In the genomic region with DNA sequence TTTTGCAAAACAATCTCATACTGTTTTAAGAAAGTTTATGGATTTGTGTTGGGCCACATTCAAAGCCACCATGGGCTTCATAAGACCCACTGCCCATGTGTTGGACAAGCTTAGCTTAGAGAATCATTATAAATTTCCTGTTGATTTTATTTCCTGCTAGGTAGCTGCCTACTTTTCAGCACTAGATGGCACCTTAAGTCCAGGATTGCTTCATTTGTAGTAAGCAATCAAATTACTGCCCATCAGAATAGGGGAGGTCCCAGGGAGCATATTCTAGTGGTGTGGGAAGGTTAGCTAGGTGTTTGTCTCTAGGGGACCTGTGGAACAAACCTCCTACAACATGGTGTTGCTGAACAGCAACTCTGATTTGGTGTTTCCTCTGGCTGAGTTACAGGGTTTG, we compare ENCODE assay signal across 10 cellular contexts. TPM values are rescaled to one million over a fixed set of nuclear protein-coding genes. Genes with fewer than 3 reads are reported as not detected.
DNase-seq lines count a peak whose midpoint lies in the region; TF ChIP-seq lines count a peak whose summit lies in the region.
"Had no signal": no experiment of that assay in that cellular context is flagged by ENCODE, and none has a peak within 500 bp of the region (broad histone marks: within the 10 kb centered on the region; RNA-seq: fewer than 3 reads in every experiment).

No MANE protein-coding gene starts in this region.

- no peaks in the 10 kb centered on the region for H3K4me1 ChIP-seq in Caco-2
- no peaks in the 10 kb centered on the region for H3K4me1 ChIP-seq in KMS-11 (ENCODE audit: low read depth, poor library complexity, severe bottlenecking)

- peak in 1 of 2 experiments; percentile 24 for DNase-seq in Caco-2
- DNase-seq in RWPE1 (ENCODE audit: low spot score), result peak; percentile 42
- DNase-seq in iris pigment epithelial cell (ENCODE audit: low read depth), result peak; percentile 49
- no peak for DNase-seq in activated effector memory CD4-positive, alpha-beta T cell treated with Interleukin-2 at 50 U/mL for 16 hours
- no peak for DNase-seq in DMS153 (lab: John Stamatoyannopoulos, UW)
- no peak for DNase-seq in cardiac septum (ENCODE audit: low spot score)
- DNase-seq in cerebellar nuclear complex (lab: John Stamatoyannopoulos, UW), result no peak
- DNase-seq: NCI-H1048 had no signal

- H3K27ac ChIP-seq in KMS-11, result no peak overlapping the region
- no peak overlapping the region for H3K27ac ChIP-seq in RWPE1

- no peaks in the 10 kb centered on the region for H3K36me3 ChIP-seq in Caco-2 (ENCODE audit: control insufficient read depth, insufficient read depth, low read length)
- H3K36me3 ChIP-seq in KMS-11 (ENCODE audit: insufficient read depth), result no peaks in the 10 kb centered on the region

- no peak overlapping the region for H3K4me2 ChIP-seq in KMS-11

- peaks cover 3% of the 10 kb centered on the region; the same call in 1 of the 2 replicates for H3K9me3 ChIP-seq in Caco-2

- H4K20me1 ChIP-seq in KMS-11 (ENCODE audit: insufficient read depth), result no peaks in the 10 kb centered on the region

- intact Hi-C loops in Caco-2 (cut with micrococcal nuclease; ENCODE audit: unreplicated experiment), result loop anchor here (1.0 to 2.0 kb wide), 2 partner anchors 88 to 112 kb away; no protein-coding TSS in a partner anchor
- intact Hi-C loops in cardiac septum (cut with DNase I), result no loop called here

- no peaks in the 10 kb centered on the region for H3K79me2 ChIP-seq in KMS-11 (ENCODE audit: insufficient read depth, low read depth)

- H2AFZ ChIP-seq in KMS-11 (ENCODE audit: low read depth), result no peak overlapping the region

- peaks cover 7% of the 10 kb centered on the region for H3K9me3 Mint-ChIP-seq in Caco-2 (ENCODE audit: unreplicated experiment)

- POLR2A ChIA-PET in Caco-2 (lab: Charles Lee) (no interaction called here), RWPE1 (lab: Yijun Ruan, JAX; ENCODE audit: low non-redundant PET) (no interaction called here)

- H3K27me3 Mint-ChIP-seq in Caco-2 (ENCODE audit: insufficient read depth, unreplicated experiment), result peaks cover 18% of the 10 kb centered on the region

- no peaks in the 10 kb centered on the region for H3K4me1 Mint-ChIP-seq in Caco-2 (ENCODE audit: low read depth, unreplicated experiment)
- H3K4me1 Mint-ChIP-seq: central memory CD8-positive, alpha-beta T cell had no signal

- H3K4me3 Mint-ChIP-seq in Caco-2 (ENCODE audit: unreplicated experiment), result no peak overlapping the region
- H3K4me3 Mint-ChIP-seq: central memory CD8-positive, alpha-beta T cell had no signal

- TF ChIP-seq CTCF in Caco-2 (IDR thresholded peaks at IDR 0.05; ENCODE audit: insufficient read depth in 1 of 2, low read depth in 1 of 2, low read length in 1 of 2, severe bottlenecking in 1 of 2, unreplicated experiment in 1 of 2), result peak; percentile 6 to 23
- TF ChIP-seq CTCF in KMS-11 (conservative IDR thresholded peaks at IDR 0.05; ENCODE audit: low read depth, low read length), result peak; percentile 45
- TF ChIP-seq CTCF in RWPE1 (conservative IDR thresholded peaks at IDR 0.05; ENCODE audit: low read depth), result peak; percentile 52

- CTCF ChIA-PET in Caco-2 (lab: Charles Lee) (interaction anchor here (0.5 to 1.7 kb wide), 4 partner anchors 33 to 114 kb away, joined by 3 to 6 read pairs (median 4); no protein-coding TSS in a partner anchor), RWPE1 (lab: Yijun Ruan, JAX) (interaction anchor here (0.6 to 1.6 kb wide), 7 partner anchors 10 to 113 kb away, joined by 3 to 5 read pairs (median 4); no protein-coding TSS in a partner anchor)

- no peak overlapping the region for H3K9ac ChIP-seq in KMS-11

- no TSS peak for BruUV-seq in Caco-2 (replicated peaks; lab: Mats Ljungman, UMichigan)

- no peaks in the 10 kb centered on the region for H3K27me3 ChIP-seq in Caco-2 (replicated peaks; ENCODE audit: control insufficient read depth, insufficient read depth, low read length)
- no peaks in the 10 kb centered on the region for H3K27me3 ChIP-seq in KMS-11 (ENCODE audit: insufficient read depth, low read depth)

- no peak overlapping the region for H3K27ac Mint-ChIP-seq in Caco-2 (ENCODE audit: unreplicated experiment)

- no peaks in the 10 kb centered on the region for H3K36me3 Mint-ChIP-seq in Caco-2 (ENCODE audit: insufficient read depth, unreplicated experiment)

- H3K4me3 ChIP-seq in Caco-2 (ENCODE audit: low read depth, low read length) (no peak overlapping the region), KMS-11 (IDR thresholded peaks at IDR 0.05; ENCODE audit: insufficient read depth, low read depth, low read length) (no peak overlapping the region)

RNA-seq across cellular contexts. Expression of gene DCDC2C, which starts 11.0 kb away (rescaled TPM):
- total RNA-seq in Caco-2 (2022) (not detected in 2 replicates), cardiac septum (not detected)

RNA-seq across cellular contexts. Expression of gene ALLC, which starts 34.4 kb away (rescaled TPM):
- total RNA-seq in Caco-2 (2022) (not detected in 2 replicates), cardiac septum (not detected)

Comparison
In these comparisons a context has a peak if more than half of its experiments do, and no peak if none do; other contexts are left out.
1. DNase-seq: peak in RWPE1 (single experiment) and iris pigment epithelial cell (single experiment); none in activated effector memory CD4-positive, alpha-beta T cell treated with Interleukin-2 at 50 U/mL for 16 hours (single experiment), DMS153 (single experiment), cardiac septum (single experiment) and cerebellar nuclear complex (0 of 2).
2. Peak in every context shown above with its lines, with median percentiles within 50 percentile points of each other: CTCF ChIP-seq.